In the genomic region with DNA sequence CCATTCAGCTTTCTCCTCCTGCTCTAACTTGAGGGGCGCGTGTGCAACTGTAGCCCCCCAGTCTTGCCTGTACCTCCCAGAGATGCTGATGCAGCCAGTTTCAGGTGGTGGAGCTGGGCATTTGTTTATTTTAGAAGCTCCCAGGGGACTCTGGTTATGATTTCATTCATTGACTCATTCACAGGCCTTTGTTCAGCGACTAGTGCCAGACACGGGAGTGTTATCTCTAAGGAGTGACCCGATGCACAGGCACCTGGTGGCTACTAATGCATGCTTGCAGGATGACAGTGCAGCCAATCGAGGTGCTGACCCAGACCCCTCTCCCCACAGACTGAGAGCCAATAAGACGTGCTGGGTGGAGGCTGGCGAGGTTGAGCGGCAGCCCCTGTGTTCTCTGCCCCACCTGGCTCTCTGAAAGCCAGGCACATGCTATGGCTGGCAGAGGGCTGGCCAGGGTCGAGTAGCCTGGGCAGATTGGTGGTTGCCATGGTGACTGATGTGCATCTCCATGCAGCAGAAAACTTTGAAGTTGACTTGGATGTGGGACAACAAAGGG, we compare ENCODE assay signal across 14 cellular contexts. TPM values are rescaled to one million over a fixed set of nuclear protein-coding genes. Genes with fewer than 3 reads are reported as not detected.
DNase-seq lines count a peak whose midpoint lies in the region; ATAC-seq, FAIRE-seq and TF ChIP-seq lines count a peak whose summit lies in the region.
"Had no signal": no experiment of that assay in that cellular context is flagged by ENCODE, and none has a peak within 500 bp of the region (broad histone marks: within the 10 kb centered on the region; RNA-seq: fewer than 3 reads in every experiment).

No MANE protein-coding gene starts in this region.

- no peak for TF ChIP-seq POLR2A in A549 (IDR thresholded peaks at IDR 0.05; ENCODE audit: low read length)

- TF ChIP-seq EP300 in A549 (IDR thresholded peaks at IDR 0.05): peak in 1 of 2 experiments; percentile 25; a peak in 1 of 5 replicates

- no peak overlapping the region for H3K9ac ChIP-seq in GM23248

- no peaks in the 10 kb centered on the region for H4K20me1 ChIP-seq in GM23248 (ENCODE audit: insufficient read depth)

- peak; percentile 78 to 82 for ATAC-seq in A549
- ATAC-seq in GM18868 (IDR thresholded peaks at IDR 0.05; ENCODE audit: unreplicated experiment): no peak
- ATAC-seq: activated T-cell treated with anti-CD3 and anti-CD28 coated beads, Interleukin-2, amount 50 U/mL, for 4 hours; psoas muscle had no signal

- H3K9me2 ChIP-seq in GM23248 (ENCODE audit: insufficient read depth): no peaks in the 10 kb centered on the region

- H3K4me1 ChIP-seq in A549: peaks cover 35% of the 10 kb centered on the region
- H3K4me1 ChIP-seq in GM23248 (ENCODE audit: insufficient read depth): no peaks in the 10 kb centered on the region

- 20% methylated on average over 9 of the region's 10 CpGs for WGBS in A549 (ENCODE audit: missing lambda C conversion rate)
- 58% methylated on average over 10 of the region's 10 CpGs for WGBS in GM23248 (ENCODE audit: low coverage in 1 of 2, low lambda C conversion rate in 2 of 2, missing lambda C conversion rate in 2 of 2), 2 experiments

- no peak overlapping the region for H2AFZ ChIP-seq in GM23248

- H3K4me2 ChIP-seq in A549 (peak overlapping the region; percentile 36), GM23248 (ENCODE audit: unreplicated experiment) (no peak overlapping the region)

- POLR2A ChIA-PET in A549 (lab: Yijun Ruan, JAX): no interaction called here

- H3K9me3 ChIP-seq in A549 (no peaks in the 10 kb centered on the region), GM23248 (ENCODE audit: low read depth) (no peaks in the 10 kb centered on the region)
- H3K9me3 ChIP-seq: psoas muscle, thoracic aorta had no signal

- CTCF ChIA-PET in A549 (lab: Yijun Ruan, JAX): interaction anchor here (6.6 kb wide), 1 partner anchor 98 kb away, joined by 43 read pairs; no protein-coding TSS in a partner anchor

- peaks cover 8% of the 10 kb centered on the region for H3K27me3 ChIP-seq in GM23248 (replicated peaks; ENCODE audit: insufficient read depth)

- no peak for FAIRE-seq in A549 (lab: Jason Lieb, UNC)

- in situ Hi-C loops in GM23248 (cut with MboI): loop anchor here (10.0 to 25.0 kb wide), 2 partner anchors 94 to 1041 kb away; no protein-coding TSS in a partner anchor

- peak overlapping the region; percentile 64 to 80 for H3K27ac ChIP-seq in A549
- no peak overlapping the region for H3K27ac ChIP-seq in GM23248
- H3K27ac ChIP-seq: psoas muscle, thoracic aorta, WERI-Rb-1 had no signal

- TF ChIP-seq CTCF in A549 (IDR thresholded peaks at IDR 0.05) (no peak), fibroblast of mammary gland (conservative IDR thresholded peaks at IDR 0.05; ENCODE audit: control insufficient read depth, insufficient read depth, low read depth, low read length) (no peak)

- H3K79me2 ChIP-seq in GM23248 (ENCODE audit: insufficient read depth): no peaks in the 10 kb centered on the region

- no peak for TF ChIP-seq RAD21 in A549 (conservative IDR thresholded peaks at IDR 0.05 in 1 of 2, IDR thresholded peaks at IDR 0.05 in 1 of 2)

- no peaks in the 10 kb centered on the region for H3K36me3 ChIP-seq in GM23248 (ENCODE audit: low read depth)
- H3K36me3 ChIP-seq: thoracic aorta, WERI-Rb-1 had no signal

- no peak overlapping the region for H3K4me3 ChIP-seq in A549
- no peak overlapping the region for H3K4me3 ChIP-seq in GM23248
- H3K4me3 ChIP-seq in fibroblast of mammary gland (ENCODE audit: control insufficient read depth, low read depth, low read length): no peak overlapping the region
- H3K4me3 ChIP-seq: psoas muscle, thoracic aorta had no signal

- peak; percentile 87 to 97 for DNase-seq in A549 (ENCODE audit: low read depth in 1 of 2, low spot score in 1 of 2)
- peak; percentile 66 for DNase-seq in GM23248
- peak; percentile 62 for DNase-seq in NCI-H526 treated with DMSO at 0.1 percent for 48 hours (lab: John Stamatoyannopoulos, UW)
- peak; percentile 31 for DNase-seq in fibroblast of mammary gland (ENCODE audit: low read depth)
- DNase-seq in NCI-H2196 treated with DMSO at 0.1 percent for 48 hours (lab: John Stamatoyannopoulos, UW; ENCODE audit: unreplicated experiment): no peak
- DNase-seq in stimulated activated CD4-positive, alpha-beta T cell treated with anti-CD3 and anti-CD28 coated beads, Interleukin-4, amount 100 ng/mL, for 24 hours: no peak
- DNase-seq in central memory CD4-positive, alpha-beta T cell: no peak
- DNase-seq: activated T-cell treated with anti-CD3 and anti-CD28 coated beads, Interleukin-2, amount 50 U/mL, for 4 hours; C1 segment of cervical spinal cord; NCI-H1694; WERI-Rb-1 had no signal

- no peaks in the 10 kb centered on the region for H3F3A ChIP-seq in GM23248 (ENCODE audit: insufficient read depth)

TF ChIP-seq in A549, 52 proteins besides CTCF, POLR2A, EP300 and RAD21:
- TF ChIP-seq GATA3 (IDR thresholded peaks at IDR 0.05; ENCODE audit: borderline replicate concordance) (peak; percentile 66; the same call in 1 of the 2 replicates), HEYL (CRISPR knock-in tag; IDR thresholded peaks at IDR 0.05) (no peak), TFCP2L1 (CRISPR knock-in tag; IDR thresholded peaks at IDR 0.05) (no peak), BHLHE40 (IDR thresholded peaks at IDR 0.05; ENCODE audit: low read depth, low read length) (peak; percentile 68), CHD2 (IDR thresholded peaks at IDR 0.05; ENCODE audit: low read length, partially characterized antibody) (no peak), MAFK (IDR thresholded peaks at IDR 0.05; ENCODE audit: partially characterized antibody) (peak; percentile 96), FOSL2 (IDR thresholded peaks at IDR 0.05) (peak; percentile 47; the same call in 1 of the 2 replicates), FOSL2 (CRISPR knock-in tag; IDR thresholded peaks at IDR 0.05) (peak; percentile 75), RFX5 (IDR thresholded peaks at IDR 0.05) (peak; percentile 76; the same call in 1 of the 2 replicates), JUNB (IDR thresholded peaks at IDR 0.05) (peak; percentile 70)
- TF ChIP-seq, protein P1, sequence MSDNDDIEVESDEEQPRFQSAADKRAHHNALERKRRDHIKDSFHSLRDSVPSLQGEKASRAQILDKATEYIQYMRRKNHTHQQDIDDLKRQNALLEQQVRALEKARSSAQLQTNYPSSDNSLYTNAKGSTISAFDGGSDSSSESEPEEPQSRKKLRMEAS (IDR thresholded peaks at IDR 0.05): peak; percentile 46

RNA-seq across cellular contexts. Expression of a gene that starts 19.7 kb away (rescaled TPM):
- polyA plus RNA-seq in A549 (2011; rRNA removed): 0.09 TPM in 1 of 2 replicates, not detected in the other
- 0.01 and 0.03 TPM in 2 replicates for polyA plus RNA-seq in A549 (2012; cell fraction: cytosol; rRNA removed)
- polyA plus RNA-seq in A549 (2012; cell fraction: nucleus; rRNA removed): 0.02 TPM in 1 of 2 replicates, not detected in the other
- polyA plus RNA-seq in A549 (2017; fragmentation: RNase III; extraction: RNeasy Plus Mini Kit Qiagen cat#74134 plus additional on column Dnase treatment): 0.03 to 0.05 TPM (median 0.03 TPM) in 3 replicates
- 0.08 TPM in 1 of 2 replicates, not detected in the other for polyA minus RNA-seq in A549 (2011; rRNA and poly(A)+ RNA removed)
- not detected in 2 replicates for total RNA-seq in GM23248 (2014; rRNA removed; shearing (Covaris generic))
- 0.91 and 1.2 TPM in 2 replicates for polyA plus RNA-seq in GM23248 (2016; fragmentation: Nextera tagmentation; extraction: Ambion mirVana)

RNA-seq across cellular contexts. Expression of a gene that starts 23.9 kb away (rescaled TPM):
- not detected in 2 replicates for polyA plus RNA-seq in A549 (2011; rRNA removed)
- polyA plus RNA-seq in A549 (2012; cell fraction: cytosol; rRNA removed): not detected in 2 replicates
- not detected in 2 replicates for polyA plus RNA-seq in A549 (2012; cell fraction: nucleus; rRNA removed)
- polyA plus RNA-seq in A549 (2017; fragmentation: RNase III; extraction: RNeasy Plus Mini Kit Qiagen cat#74134 plus additional on column Dnase treatment): not detected in 3 replicates
- not detected in 2 replicates for polyA minus RNA-seq in A549 (2011; rRNA and poly(A)+ RNA removed)
- not detected in 2 replicates for total RNA-seq in GM23248 (2014; rRNA removed; shearing (Covaris generic))
- polyA plus RNA-seq in GM23248 (2016; fragmentation: Nextera tagmentation; extraction: Ambion mirVana): not detected in 2 replicates
- total RNA-seq: activated T-cell treated with anti-CD3 and anti-CD28 coated beads, Interleukin-2, amount 50 U/mL, for 4 hours; psoas muscle; thoracic aorta had no signal
- polyA plus RNA-seq: psoas muscle had no signal

Comparison
In these comparisons a context has a peak if more than half of its experiments do, and no peak if none do; other contexts are left out.
1. DNase-seq: peak in A549 (2 of 2), GM23248 (single experiment), NCI-H526 treated with DMSO at 0.1 percent for 48 hours (single experiment) and fibroblast of mammary gland (single experiment); none in NCI-H2196 treated with DMSO at 0.1 percent for 48 hours (single experiment), stimulated activated CD4-positive, alpha-beta T cell treated with anti-CD3 and anti-CD28 coated beads, Interleukin-4, amount 100 ng/mL, for 24 hours (single experiment) and central memory CD4-positive, alpha-beta T cell (single experiment).